Comparison of ENCODE assay signal across 11 cellular contexts in genomic region chr12:57241556-57242310, GRCh38. TPM values are rescaled to one million over a fixed set of nuclear protein-coding genes. Genes with fewer than 3 reads are reported as not detected.
DNase-seq lines count a peak whose midpoint lies in the region; TF ChIP-seq lines count a peak whose summit lies in the region.
"Had no signal": no experiment of that assay in that cellular context is flagged by ENCODE, and none has a peak within 500 bp of the region (broad histone marks: within the 10 kb centered on the region; RNA-seq: fewer than 3 reads in every experiment).

No MANE protein-coding gene starts in this region.

- H3K27ac Mint-ChIP-seq in brain, result peak overlapping the region; percentile 92 to 99 (median 98)
- H3K27ac Mint-ChIP-seq: dendritic cell treated with granulocyte-macrophage colony-stimulating factor and Interleukin-4, amounts not matched to agents 40 ng/mL and 50 ng/mL, for 4 days had no signal

- peak overlapping the region; percentile 84 to 92 (median 88) for H3K4me3 Mint-ChIP-seq in brain

- peaks cover 55% of the 10 kb centered on the region for H3K27me3 Mint-ChIP-seq in brain

- no peak for TF ChIP-seq CTCF in brain (conservative IDR thresholded peaks at IDR 0.05)

- peaks cover 0 to 3% (median 0%) of the 10 kb centered on the region in 5 experiments for H3K9me3 Mint-ChIP-seq in brain
- H3K9me3 Mint-ChIP-seq: dendritic cell treated with granulocyte-macrophage colony-stimulating factor and Interleukin-4, amounts not matched to agents 40 ng/mL and 50 ng/mL, for 4 days had no signal

- peaks cover 76% of the 10 kb centered on the region for H3K4me1 Mint-ChIP-seq in brain

- DNase-seq in NCI-H1694 (lab: John Stamatoyannopoulos, UW) (peak; percentile 19), NCI-H1694 treated with DMSO at 0.1 percent for 48 hours (lab: John Stamatoyannopoulos, UW) (no peak), NAMALWA (ENCODE audit: low spot score) (peak; percentile 67), retina (peak; percentile 76), SW480 (ENCODE audit: low spot score) (no peak), NCI-H2107 (lab: John Stamatoyannopoulos, UW) (no peak)
- DNase-seq in stimulated activated CD4-positive, alpha-beta T cell treated with anti-CD3 and anti-CD28 coated beads, Interleukin-4, amount 100 ng/mL, for 1 hour, result no peak
- DNase-seq: activated CD4-positive, alpha-beta T cell treated with anti-CD3 and anti-CD28 coated beads for 1 hour; NCI-H2227 treated with DMSO at 0.1 percent for 48 hours had no signal

- H3K36me3 Mint-ChIP-seq in brain, result peaks cover 7% of the 10 kb centered on the region

RNA-seq across cellular contexts. Expression of gene STAC3, which starts 9.3 kb away (rescaled TPM):
- 1.9 TPM for polyA plus RNA-seq in brain (ENCODE audit: insufficient read depth, low read depth, low replicate concordance)

RNA-seq across cellular contexts. Expression of gene SHMT2, which starts 12.2 kb away (rescaled TPM):
- 394 TPM for polyA plus RNA-seq in brain (ENCODE audit: insufficient read depth, low read depth, low replicate concordance)

RNA-seq across cellular contexts. Expression of gene NXPH4, which starts 25.1 kb away (rescaled TPM):
- polyA plus RNA-seq in brain (ENCODE audit: insufficient read depth, low read depth, low replicate concordance), result 41.8 TPM

Comparison
In these comparisons a context has a peak if more than half of its experiments do, and no peak if none do; other contexts are left out.
1. DNase-seq: peak in NCI-H1694 (single experiment), NAMALWA (single experiment) and retina (single experiment); none in NCI-H1694 treated with DMSO at 0.1 percent for 48 hours (single experiment), SW480 (single experiment), NCI-H2107 (single experiment) and stimulated activated CD4-positive, alpha-beta T cell treated with anti-CD3 and anti-CD28 coated beads, Interleukin-4, amount 100 ng/mL, for 1 hour (single experiment).